26 cellular contexts compared by ENCODE assay signal in the genomic region with DNA sequence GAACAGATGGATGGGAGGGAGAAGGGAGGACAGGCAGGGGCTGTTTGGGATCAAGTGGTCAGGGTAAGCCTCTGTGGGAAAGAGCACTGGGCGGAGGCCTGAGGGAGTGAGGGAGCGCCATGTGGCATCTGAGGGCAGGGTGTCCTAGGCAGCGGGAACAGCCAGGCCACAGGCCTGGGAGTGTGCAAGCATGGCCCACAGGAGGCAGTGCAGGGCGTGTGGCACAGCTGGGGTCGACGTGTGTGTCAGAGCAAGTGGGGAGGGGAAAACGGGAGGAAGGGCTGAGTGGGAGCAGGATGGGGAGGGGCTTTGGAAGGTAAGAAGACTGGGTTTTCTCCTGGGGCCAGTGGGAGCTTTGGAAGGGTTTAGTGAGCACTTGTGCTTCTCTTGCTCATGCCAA.
"Had no signal": no experiment of that assay in that cellular context is flagged by ENCODE, and none has a peak within 500 bp of the region (broad histone marks: within the 10 kb centered on the region; RNA-seq: fewer than 3 reads in every experiment).

No MANE protein-coding gene starts in this region.

- H3K4me1 ChIP-seq: esophagus muscularis mucosa, foreskin keratinocyte, heart left ventricle, left ventricle myocardium inferior, parathyroid adenoma, psoas muscle, sigmoid colon, suprapubic skin, tibial nerve had no signal

- H3K9me3 ChIP-seq: heart left ventricle, mucosa of descending colon, psoas muscle, sigmoid colon, suprapubic skin, tibial nerve had no signal

- H3K27ac ChIP-seq: esophagus muscularis mucosa, foreskin keratinocyte, heart left ventricle, left ventricle myocardium inferior, parathyroid adenoma, psoas muscle, sigmoid colon, suprapubic skin, tibial nerve had no signal

- ATAC-seq: activated CD8-positive, alpha-beta T cell treated with anti-CD3 and anti-CD28 coated beads for 36 hours; activated T-cell treated with anti-CD3 and anti-CD28 coated beads, Interleukin-2, amount 50 U/mL, for 4 hours; foreskin keratinocyte; mucosa of descending colon; psoas muscle had no signal

- H2AFZ ChIP-seq: parathyroid adenoma had no signal

- H3K79me2 ChIP-seq: parathyroid adenoma had no signal

- FAIRE-seq: bronchial epithelial cell, islet of Langerhans had no signal

- H3K9me3 Mint-ChIP-seq: activated CD4-positive, alpha-beta T cell treated with anti-CD3 and anti-CD28 coated beads, Interleukin-2, amount 10 ng/mL, durations not matched to agents 24 days and 14 days; activated naive CD4-positive, alpha-beta T cell treated with anti-CD3 and anti-CD28 coated beads, Interleukin-2, amount 50 U/mL, for 24 hours; activated T-cell treated with anti-CD3 and anti-CD28 coated beads, Interleukin-2, amount 50 U/mL, for 4 hours; activated T-helper 2 cell treated with anti-CD3 and anti-CD28 coated beads, Interferon-gamma antibody, Interleukin-2, Interleukin-4, amounts not matched to agents 10 μg/mL and 5 μg/mL and 100 μg/mL, durations not matched to agents 14 hours and 24 hours and 36 hours; central memory CD8-positive, alpha-beta T cell; dendritic cell treated with granulocyte-macrophage colony-stimulating factor and Interleukin-4, amounts not matched to agents 40 ng/mL and 50 ng/mL, for 4 days; T-helper 2 cell treated with Interferon-gamma antibody and Interleukin-4, amounts not matched to agents 5 μg/mL and 100 μg/mL, for 36 hours had no signal

- H3K4me3 ChIP-seq: esophagus muscularis mucosa, heart left ventricle, left ventricle myocardium inferior, lung, mucosa of descending colon, psoas muscle, sigmoid colon, suprapubic skin, tibial nerve had no signal

- H3K4me1 Mint-ChIP-seq: activated naive CD4-positive, alpha-beta T cell treated with anti-CD3 and anti-CD28 coated beads, Interleukin-2, amount 50 U/mL, for 24 hours had no signal

- H3K36me3 Mint-ChIP-seq: activated naive CD4-positive, alpha-beta T cell treated with anti-CD3 and anti-CD28 coated beads, Interleukin-2, amount 50 U/mL, for 24 hours had no signal

- H3K27me3 Mint-ChIP-seq: activated CD8-positive, alpha-beta T cell treated with anti-CD3 and anti-CD28 coated beads for 36 hours; activated naive CD4-positive, alpha-beta T cell treated with anti-CD3 and anti-CD28 coated beads, Interleukin-2, amount 50 U/mL, for 24 hours; central memory CD8-positive, alpha-beta T cell had no signal

- DNase-seq: activated CD4-positive, alpha-beta T cell treated with anti-CD3 and anti-CD28 coated beads, Interleukin-2, amount 10 ng/mL, durations not matched to agents 24 days and 14 days; activated CD8-positive, alpha-beta T cell treated with anti-CD3 and anti-CD28 coated beads for 36 hours; activated T-cell treated with anti-CD3 and anti-CD28 coated beads, Interleukin-2, amount 50 U/mL, for 4 hours; anterior cingulate cortex; foreskin keratinocyte; heart left ventricle; hypothalamus; left ventricle myocardium inferior; mucosa of descending colon; occipital lobe; psoas muscle; sigmoid colon; stimulated activated naive CD4-positive, alpha-beta T cell; T-helper 1 cell had no signal

- H3K36me3 ChIP-seq: esophagus muscularis mucosa, heart left ventricle, left ventricle myocardium inferior, sigmoid colon, suprapubic skin, tibial nerve had no signal

- H3K4me3 Mint-ChIP-seq: activated CD4-positive, alpha-beta T cell treated with anti-CD3 and anti-CD28 coated beads, Interleukin-2, amount 10 ng/mL, durations not matched to agents 24 days and 14 days; activated CD8-positive, alpha-beta T cell treated with anti-CD3 and anti-CD28 coated beads for 36 hours; activated naive CD4-positive, alpha-beta T cell treated with anti-CD3 and anti-CD28 coated beads, Interleukin-2, amount 50 U/mL, for 24 hours; activated T-cell treated with anti-CD3 and anti-CD28 coated beads, Interleukin-2, amount 50 U/mL, for 4 hours; central memory CD8-positive, alpha-beta T cell; dendritic cell treated with granulocyte-macrophage colony-stimulating factor and Interleukin-4, amounts not matched to agents 40 ng/mL and 50 ng/mL, for 4 days; T-helper 2 cell treated with Interferon-gamma antibody and Interleukin-4, amounts not matched to agents 5 μg/mL and 100 μg/mL, for 36 hours had no signal

- H3K27ac Mint-ChIP-seq: activated CD8-positive, alpha-beta T cell treated with anti-CD3 and anti-CD28 coated beads for 36 hours; activated naive CD4-positive, alpha-beta T cell treated with anti-CD3 and anti-CD28 coated beads, Interleukin-2, amount 50 U/mL, for 24 hours; activated T-helper 2 cell treated with anti-CD3 and anti-CD28 coated beads, Interferon-gamma antibody, Interleukin-2, Interleukin-4, amounts not matched to agents 10 μg/mL and 5 μg/mL and 100 μg/mL, durations not matched to agents 14 hours and 24 hours and 36 hours; dendritic cell treated with granulocyte-macrophage colony-stimulating factor and Interleukin-4, amounts not matched to agents 40 ng/mL and 50 ng/mL, for 4 days; T-helper 2 cell treated with Interferon-gamma antibody and Interleukin-4, amounts not matched to agents 5 μg/mL and 100 μg/mL, for 36 hours had no signal

- H3K9ac ChIP-seq: parathyroid adenoma had no signal
